12 cellular contexts compared by ENCODE assay signal in the genomic region with DNA sequence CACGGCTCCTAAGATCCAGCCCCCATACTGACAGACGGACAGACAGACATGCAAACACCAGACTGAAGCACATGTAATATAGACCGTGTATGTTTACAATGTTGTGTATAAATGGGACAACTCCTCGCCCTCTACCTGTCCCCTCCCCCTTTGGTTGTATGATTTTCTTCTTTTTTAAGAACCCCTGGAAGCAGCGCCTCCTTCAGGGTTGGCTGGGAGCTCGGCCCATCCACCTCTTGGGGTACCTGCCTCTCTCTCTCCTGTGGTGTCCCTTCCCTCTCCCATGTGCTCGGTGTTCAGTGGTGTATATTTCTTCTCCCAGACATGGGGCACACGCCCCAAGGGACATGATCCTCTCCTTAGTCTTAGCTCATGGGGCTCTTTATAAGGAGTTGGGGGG.
"Had no signal": no experiment of that assay in that cellular context is flagged by ENCODE, and none has a peak within 500 bp of the region (broad histone marks: within the 10 kb centered on the region; RNA-seq: fewer than 3 reads in every experiment).

No MANE protein-coding gene starts in this region.

- H3K27me3 ChIP-seq: esophagus muscularis mucosa, left lung, neutrophil, testis, upper lobe of right lung had no signal

- H3K27me3 Mint-ChIP-seq: memory B cell had no signal

- H3K4me3 Mint-ChIP-seq: memory B cell, natural killer cell had no signal

- H3K4me1 Mint-ChIP-seq: memory B cell had no signal

- DNase-seq: activated naive CD4-positive, alpha-beta T cell treated with Interleukin-2 at 50 U/mL for 16 hours; left lung; natural killer cell; stimulated activated CD4-positive, alpha-beta T cell treated with anti-CD3 and anti-CD28 coated beads, Interleukin-4, amount 100 ng/mL, for 4 hours; stimulated activated CD8-positive, alpha-beta memory T cell treated with anti-CD3 and anti-CD28 coated beads, Interleukin-4, amount 100 ng/mL, for 48 hours; stimulated activated naive CD8-positive, alpha-beta T cell treated with anti-CD3 and anti-CD28 coated beads, Interleukin-15, Interleukin-2, amounts not matched to agents 100 U/mL and 50 U/mL, for 24 hours; testis; upper lobe of right lung had no signal

- H3K9me3 Mint-ChIP-seq: memory B cell, natural killer cell had no signal

- H3K27ac ChIP-seq: left lung, neutrophil, testis, upper lobe of right lung had no signal

- H3K4me3 ChIP-seq: esophagus muscularis mucosa, left lung, smooth muscle cell, testis, upper lobe of right lung had no signal

- H3K4me1 ChIP-seq: left lung, testis, upper lobe of right lung had no signal

- H3K4me2 ChIP-seq: smooth muscle cell had no signal

- H3K9me3 ChIP-seq: esophagus muscularis mucosa, left lung, neutrophil, testis, upper lobe of right lung had no signal
